4 cellular contexts compared by ENCODE assay signal in genomic region chr7:38977658-38978057, GRCh38.
TF ChIP-seq lines count a peak whose summit lies in the region.

Gene POU6F2, plus strand, starts transcription at chr7:38977909. Its CDS starts 45 bp downstream, at chr7:38977954.

TF ChIP-seq in liver, 16 proteins besides CTCF, POLR2A, EP300 and RAD21 (continues in another document):
- TF ChIP-seq RXRA (IDR thresholded peaks at IDR 0.05) (no peak), GABPA (IDR thresholded peaks at IDR 0.05 in 1 of 2, conservative IDR thresholded peaks at IDR 0.05 in 1 of 2) (no peak), JUND (IDR thresholded peaks at IDR 0.05) (no peak), HNF4A (conservative IDR thresholded peaks at IDR 0.05) (no peak), ZBTB33 (IDR thresholded peaks at IDR 0.05) (no peak), FOXA1 (IDR thresholded peaks at IDR 0.05) (no peak), ATF3 (IDR thresholded peaks at IDR 0.05) (no peak), SP1 (IDR thresholded peaks at IDR 0.05) (no peak), NR2F2 (IDR thresholded peaks at IDR 0.05) (no peak), EGR1 (IDR thresholded peaks at IDR 0.05; ENCODE audit: low read depth in 2 of 2) (no peak), YY1 (IDR thresholded peaks at IDR 0.05) (no peak), FOXA2 (IDR thresholded peaks at IDR 0.05) (no peak), HNF4G (IDR thresholded peaks at IDR 0.05) (no peak)

TF ChIP-seq in HepG2, 621 proteins besides CTCF, POLR2A, EP300 and RAD21 (continues in another document):
- no peak for TF ChIP-seq ZNF407 (CRISPR knock-in tag; IDR thresholded peaks at IDR 0.05; ENCODE audit: not compliant biosample characterization)

TF ChIP-seq in H1, 55 proteins besides CTCF, POLR2A, EP300 and RAD21:
- no peak for TF ChIP-seq GABPA (IDR thresholded peaks at IDR 0.05; ENCODE audit: borderline replicate concordance, insufficient read depth, low read length)
- TF ChIP-seq CBX5 (IDR thresholded peaks at IDR 0.05; ENCODE audit: low read depth, low read length) = no peak
- TF ChIP-seq FOSL1 (IDR thresholded peaks at IDR 0.05; ENCODE audit: insufficient read depth, low read depth, low read length) = no peak
- no peak for TF ChIP-seq ZNF274 (IDR thresholded peaks at IDR 0.05; ENCODE audit: borderline replicate concordance, extremely low read depth, low read length)
- no peak for TF ChIP-seq CBX8 (IDR thresholded peaks at IDR 0.05; ENCODE audit: borderline replicate concordance, low read depth, low read length)
- TF ChIP-seq CREB1 (IDR thresholded peaks at IDR 0.05) = no peak
- TF ChIP-seq CHD7 (IDR thresholded peaks at IDR 0.05; ENCODE audit: insufficient replicate concordance, low read length) = no peak
- TF ChIP-seq EGR1 (IDR thresholded peaks at IDR 0.05; ENCODE audit: borderline replicate concordance, low read depth, low read length) = no peak
- TF ChIP-seq HDAC6 (IDR thresholded peaks at IDR 0.05; ENCODE audit: low read depth, low read length) = no peak
TF ChIP-seq in H1: peak in this region for 0.

TF ChIP-seq in neural cell, 6 proteins besides CTCF, POLR2A, EP300 and RAD21:
- no peak for TF ChIP-seq REST (IDR thresholded peaks at IDR 0.05; ENCODE audit: borderline replicate concordance)
- no peak for TF ChIP-seq POLR2AphosphoS5 (IDR thresholded peaks at IDR 0.05)
- TF ChIP-seq TAF1 (IDR thresholded peaks at IDR 0.05; ENCODE audit: low read depth) = no peak
- no peak for TF ChIP-seq MXI1 (conservative IDR thresholded peaks at IDR 0.05; ENCODE audit: poor library complexity, severe bottlenecking)
- TF ChIP-seq SMC3 (conservative IDR thresholded peaks at IDR 0.05; ENCODE audit: poor library complexity) = no peak
- no peak for TF ChIP-seq EZH2 (IDR thresholded peaks at IDR 0.05; ENCODE audit: borderline replicate concordance, insufficient read depth, low read length, poor library complexity, severe bottlenecking)
TF ChIP-seq in neural cell: peak in this region for 0.
